In genomic region chr12:42299392-42300308, GRCh38 we compare ENCODE assay signal across 1 cellular context.
TF ChIP-seq lines count a peak whose summit lies in the region.

No MANE protein-coding gene starts in this region.

TF ChIP-seq in GM12878, 131 proteins besides CTCF, POLR2A, EP300 and RAD21 (continued from another document):
- TF ChIP-seq MLLT1 (IDR thresholded peaks at IDR 0.05) (peak; percentile 60; the same call in 1 of the 2 replicates), PAX5 (IDR thresholded peaks at IDR 0.05; ENCODE audit: borderline replicate concordance, low read depth, low read length) (peak; percentile 92), FOXK2 (IDR thresholded peaks at IDR 0.05) (no peak), POU2F2 (IDR thresholded peaks at IDR 0.05; ENCODE audit: borderline replicate concordance, low read depth, low read length) (peak; percentile 96), LARP7 (IDR thresholded peaks at IDR 0.05) (no peak), PBX3 (IDR thresholded peaks at IDR 0.05; ENCODE audit: insufficient replicate concordance, low read depth, low read length) (peak; percentile 52), SMAD5 (IDR thresholded peaks at IDR 0.05; ENCODE audit: low read depth) (no peak), NR2C1 (IDR thresholded peaks at IDR 0.05) (no peak), ZSCAN29 (IDR thresholded peaks at IDR 0.05) (peak; percentile 59; the same call in 1 of the 2 replicates), MTA3 (IDR thresholded peaks at IDR 0.05; ENCODE audit: borderline replicate concordance, low read length) (peak; percentile 97), ZNF217 (IDR thresholded peaks at IDR 0.05) (peak; percentile 98), BACH1 (IDR thresholded peaks at IDR 0.05; ENCODE audit: borderline replicate concordance) (peak; percentile 85; the same call in 1 of the 2 replicates), IKZF2 (IDR thresholded peaks at IDR 0.05) (peak; percentile 98 to 99), SIX5 (IDR thresholded peaks at IDR 0.05; ENCODE audit: low read depth, low read length, severe bottlenecking) (no peak), HDGF (IDR thresholded peaks at IDR 0.05) (no peak), KDM1A (IDR thresholded peaks at IDR 0.05; ENCODE audit: borderline replicate concordance) (peak; percentile 65; the same call in 1 of the 2 replicates), ATF2 (IDR thresholded peaks at IDR 0.05; ENCODE audit: low read length) (peak; percentile 96)
